ENCODE assay signal across 8 cellular contexts in genomic region chr2:27683390-27684071, GRCh38. TPM values are rescaled to one million over a fixed set of nuclear protein-coding genes. Genes with fewer than 3 reads are reported as not detected.
DNase-seq lines count a peak whose midpoint lies in the region; ATAC-seq, FAIRE-seq and TF ChIP-seq lines count a peak whose summit lies in the region.

No MANE protein-coding gene starts in this region.

- intact Hi-C loops in Caco-2 (cut with micrococcal nuclease; ENCODE audit: unreplicated experiment) (loop anchor here (1.0 kb wide), 1 partner anchor 19 kb away; no protein-coding TSS in a partner anchor), pancreas (cut with DNase I) (no loop called here), tibial artery (cut with DNase I; ENCODE audit: low total_unique reads) (no loop called here)

- H3K9me3 Mint-ChIP-seq in Caco-2 (ENCODE audit: unreplicated experiment): no peaks in the 10 kb centered on the region

- WGBS in gastroesophageal sphincter (ENCODE audit: low coverage in 1 of 2), 2 donors: 50% methylated on average over 9 of the region's 9 CpGs
- 33 to 39% methylated on average over 9 of the region's 9 CpGs for WGBS in pancreas, 2 donors

- TF ChIP-seq CTCF in Caco-2 (IDR thresholded peaks at IDR 0.05; ENCODE audit: insufficient read depth in 1 of 2, low read depth in 1 of 2, low read length in 1 of 2, severe bottlenecking in 1 of 2, unreplicated experiment in 1 of 2) (peak; percentile 99 to 100), NB4 (IDR thresholded peaks at IDR 0.05; ENCODE audit: low read depth, low read length) (peak; percentile 98), gastroesophageal sphincter (IDR thresholded peaks at IDR 0.05) (peak; percentile 87 to 96 (median 95)), pancreas (IDR thresholded peaks at IDR 0.05) (peak; percentile 92 to 99 (median 97)), tibial artery (IDR thresholded peaks at IDR 0.05) (peak; percentile 78 to 88)

- H3K36me3 ChIP-seq in Caco-2 (ENCODE audit: control insufficient read depth, insufficient read depth, low read length): peaks cover 2% of the 10 kb centered on the region
- peaks cover 40% of the 10 kb centered on the region for H3K36me3 ChIP-seq in SJCRH30
- H3K36me3 ChIP-seq in gastroesophageal sphincter: peaks cover 0 to 90% of the 10 kb centered on the region in 2 donors
- peaks cover 0 to 29% (median 0%) of the 10 kb centered on the region in 3 donors for H3K36me3 ChIP-seq in pancreas
- H3K36me3 ChIP-seq in tibial artery: peaks cover 47 to 82% (median 47%) of the 10 kb centered on the region in 3 donors

- no peak overlapping the region for H3K27ac ChIP-seq in SJCRH30
- H3K27ac ChIP-seq in gastroesophageal sphincter: peak overlapping the region in 2 of 4 donors; percentile 23 to 27
- peak overlapping the region in 2 of 4 donors; percentile 75 to 85 for H3K27ac ChIP-seq in pancreas
- peak overlapping the region; percentile 25 to 71 for H3K27ac ChIP-seq in tibial artery

- H3K4me1 Mint-ChIP-seq in Caco-2 (ENCODE audit: low read depth, unreplicated experiment): peaks cover 14% of the 10 kb centered on the region

- peak overlapping the region; percentile 81 for H3K27ac Mint-ChIP-seq in Caco-2 (ENCODE audit: unreplicated experiment)

- peaks cover 28% of the 10 kb centered on the region for H3K4me1 ChIP-seq in Caco-2
- 0 out of 2 replicates have a peak, but pooled peaks cover 2% of the 10 kb centered on the region for H3K4me1 ChIP-seq in SJCRH30
- H3K4me1 ChIP-seq in gastroesophageal sphincter: peaks cover 0 to 8% (median 0%) of the 10 kb centered on the region in 3 donors
- peaks cover 10 to 40% (median 12%) of the 10 kb centered on the region in 3 donors for H3K4me1 ChIP-seq in pancreas
- H3K4me1 ChIP-seq in tibial artery: peaks cover 0 to 26% (median 11%) of the 10 kb centered on the region in 4 donors

- no peak overlapping the region for H3K4me3 ChIP-seq in Caco-2 (ENCODE audit: low read depth, low read length)
- H3K4me3 ChIP-seq in NB4 (ENCODE audit: low read depth, low read length): no peak overlapping the region
- H3K4me3 ChIP-seq in SJCRH30: no peak overlapping the region
- no peak overlapping the region for H3K4me3 ChIP-seq in gastroesophageal sphincter
- no peak overlapping the region for H3K4me3 ChIP-seq in pancreas
- no peak overlapping the region for H3K4me3 ChIP-seq in tibial artery

- DNase-seq in Caco-2 (peak; percentile 82 to 93), NB4 (ENCODE audit: low read depth) (peak; percentile 92), SJCRH30 (peak; percentile 92 to 99), pancreas (peak in 5 of 6 donors; percentile 63 to 82 (median 71)), tibial artery (peak; percentile 75 to 76)
- DNase-seq in activated effector memory CD4-positive, alpha-beta T cell treated with anti-CD3 and anti-CD28 coated beads, Interleukin-2, amount 50 U/mL, for 16 hours: peak; percentile 93

- BruUV-seq in Caco-2 (replicated peaks; lab: Mats Ljungman, UMichigan): no TSS peak

- H3K9me3 ChIP-seq in Caco-2 (no peaks in the 10 kb centered on the region), SJCRH30 (replicated peaks) (no peaks in the 10 kb centered on the region), gastroesophageal sphincter (no peaks in the 10 kb centered on the region), pancreas (no peaks in the 10 kb centered on the region), tibial artery (no peaks in the 10 kb centered on the region)

- H3K27me3 Mint-ChIP-seq in Caco-2 (ENCODE audit: insufficient read depth, unreplicated experiment): no peaks in the 10 kb centered on the region

- H3K27me3 ChIP-seq in Caco-2 (replicated peaks; ENCODE audit: control insufficient read depth, insufficient read depth, low read length): no peaks in the 10 kb centered on the region
- no peaks in the 10 kb centered on the region for H3K27me3 ChIP-seq in SJCRH30
- no peaks in the 10 kb centered on the region for H3K27me3 ChIP-seq in gastroesophageal sphincter
- no peaks in the 10 kb centered on the region for H3K27me3 ChIP-seq in pancreas
- H3K27me3 ChIP-seq in tibial artery: no peaks in the 10 kb centered on the region

- TF ChIP-seq POLR2A in NB4 (IDR thresholded peaks at IDR 0.05; ENCODE audit: extremely low read depth, insufficient read length) (no peak), gastroesophageal sphincter (IDR thresholded peaks at IDR 0.05) (no peak)

- peaks cover 52% of the 10 kb centered on the region for H3K36me3 Mint-ChIP-seq in Caco-2 (ENCODE audit: insufficient read depth, unreplicated experiment)

- POLR2A ChIA-PET in Caco-2 (lab: Charles Lee): interaction anchor here (0.5 to 2.0 kb wide), 5 partner anchors 20 to 854 kb away, joined by 3 to 10 read pairs (median 3); partner anchors contain the start of genes PPM1G, SLC4A1AP and SUPT7L

- CTCF ChIA-PET in Caco-2 (lab: Charles Lee): interaction anchor here (0.5 to 3.7 kb wide), 33 partner anchors 9 to 1068 kb away, joined by 3 to 29 read pairs (median 4); partner anchors contain the start of genes CCDC121, GPN1, NRBP1 and PPM1G

- ATAC-seq in GM21786 (IDR thresholded peaks at IDR 0.05; ENCODE audit: unreplicated experiment) (peak; percentile 76), gastroesophageal sphincter (peak; percentile 71), pancreas (peak; percentile 62 to 82 (median 79))

- FAIRE-seq in pancreas (lab: Jason Lieb, UNC): no peak

- H3K4me3 Mint-ChIP-seq in Caco-2 (ENCODE audit: unreplicated experiment): no peak overlapping the region

- TF ChIP-seq EP300 in gastroesophageal sphincter (IDR thresholded peaks at IDR 0.05): no peak

RNA-seq across cellular contexts. Expression of gene SLC4A1AP, which starts 19.8 kb away (rescaled TPM):
- total RNA-seq in Caco-2 (2022): 33.8 and 34.3 TPM in 2 replicates
- 36.0 and 41.6 TPM in 2 replicates for total RNA-seq in SJCRH30 (2014; rRNA removed; shearing (Covaris generic))
- total RNA-seq in gastroesophageal sphincter: 10 to 100 TPM; 18.1 to 23.5 (median 21.4) TPM
- total RNA-seq in pancreas: 10 to 100 TPM in 1 of 6 donors, 1 to 10 TPM in 5; 5.1 to 12.1 (median 8.1) TPM
- polyA plus RNA-seq in pancreas: 10 to 100 TPM in 1 of 2 donors, 1 to 10 TPM in 1; 7.7 to 12.6 TPM

RNA-seq across cellular contexts. Expression of gene SUPT7L, which starts 20.1 kb away (rescaled TPM):
- total RNA-seq in Caco-2 (2022) (42.4 and 43.5 TPM in 2 replicates), gastroesophageal sphincter (10 to 100 TPM; 15.1 to 31.9 (median 25.6) TPM), pancreas (10 to 100 TPM in 3 of 6 donors, 1 to 10 TPM in 3; 8.0 to 18.1 (median 9.9) TPM)
- total RNA-seq in SJCRH30 (2014; rRNA removed; shearing (Covaris generic)): 48.5 and 51.2 TPM in 2 replicates
- 10 to 100 TPM; 22.5 to 32.4 TPM for polyA plus RNA-seq in pancreas

RNA-seq across cellular contexts. Expression of gene GPN1, which starts 54.7 kb away (rescaled TPM):
- 45.9 and 60.9 TPM in 2 replicates for total RNA-seq in Caco-2 (2022)
- 71.9 and 78.6 TPM in 2 replicates for total RNA-seq in SJCRH30 (2014; rRNA removed; shearing (Covaris generic))
- total RNA-seq in gastroesophageal sphincter: 10 to 100 TPM; 20.9 to 34.5 (median 21.4) TPM
- 10 to 100 TPM in 5 of 6 donors, 1 to 10 TPM in 1; 8.2 to 17.0 (median 12.0) TPM for total RNA-seq in pancreas
- polyA plus RNA-seq in pancreas: 10 to 100 TPM in 1 of 2 donors, 1 to 10 TPM in 1; 7.9 to 15.5 TPM

RNA-seq across cellular contexts. Expression of gene CCDC121, which starts 54.7 kb away (rescaled TPM):
- total RNA-seq in Caco-2 (2022) (3.9 and 4.7 TPM in 2 replicates), gastroesophageal sphincter (10 to 100 TPM in 1 of 4 donors, 1 to 10 TPM in 3; 3.1 to 14.0 (median 5.0) TPM), pancreas (1 to 10 TPM; 1.1 to 3.1 (median 1.8) TPM)
- total RNA-seq in SJCRH30 (2014; rRNA removed; shearing (Covaris generic)): 6.6 and 8.4 TPM in 2 replicates
- 1 to 10 TPM; 1.6 to 2.0 TPM for polyA plus RNA-seq in pancreas
